In genomic region chr6:40714576-40715500, GRCh38 we compare ENCODE assay signal across 15 cellular contexts.
DNase-seq lines count a peak whose midpoint lies in the region; ATAC-seq, FAIRE-seq and TF ChIP-seq lines count a peak whose summit lies in the region.
"Had no signal": no experiment of that assay in that cellular context is flagged by ENCODE, and none has a peak within 500 bp of the region (broad histone marks: within the 10 kb centered on the region; RNA-seq: fewer than 3 reads in every experiment).

No MANE protein-coding gene starts in this region.

- in situ Hi-C loops in GM12878 (cut with MboI) = no loop called here

- H3K27me3 ChIP-seq in DOHH2 (ENCODE audit: control insufficient read depth, low read length) (no peaks in the 10 kb centered on the region), GM12878 (replicated peaks in 1 of 2; ENCODE audit: control insufficient read depth in 2 of 2, insufficient read depth in 2 of 2, low read length in 1 of 2) (no peaks in the 10 kb centered on the region; a peak in 2 of 4 replicates)
- H3K27me3 ChIP-seq: cardiac muscle cell, gastrocnemius medialis had no signal

- BruUV-seq in GM12878 (replicated peaks; lab: Mats Ljungman, UMichigan) = no TSS peak

- no peak overlapping the region for H3K9ac ChIP-seq in GM12878 (ENCODE audit: control insufficient read depth, insufficient read depth, low read length)

- H3K4me1 ChIP-seq in DOHH2 (ENCODE audit: control insufficient read depth, low read length) (peaks cover 94% of the 10 kb centered on the region), GM12878 (ENCODE audit: control insufficient read depth, insufficient read depth, low read length) (peaks cover 18% of the 10 kb centered on the region)
- H3K4me1 ChIP-seq: gastrocnemius medialis had no signal

- no peak for FAIRE-seq in GM12878 (lab: Jason Lieb, UNC)
- FAIRE-seq: islet of Langerhans had no signal

- H3K27ac ChIP-seq in DOHH2 (ENCODE audit: low read depth, low read length) = no peak overlapping the region
- no peak overlapping the region for H3K27ac ChIP-seq in GM12878 (ENCODE audit: control insufficient read depth, insufficient read depth)
- H3K27ac ChIP-seq: cardiac muscle cell, gastrocnemius medialis had no signal

- DNase-seq in NCI-H345 (lab: John Stamatoyannopoulos, UW) (peak; percentile 91), GM12878 (ENCODE audit: low read depth, low spot score) (no peak), omental fat pad (ENCODE audit: low spot score) (no peak), DMS 273 (lab: John Stamatoyannopoulos, UW; ENCODE audit: unreplicated experiment) (no peak), NCI-H524 (lab: John Stamatoyannopoulos, UW) (no peak)
- DNase-seq: activated naive CD4-positive, alpha-beta T cell; gastrocnemius medialis; GF-D8; H9; stimulated activated CD4-positive, alpha-beta T cell treated with anti-CD3 and anti-CD28 coated beads, Interleukin-2, amount 100 ng/mL, for 24 hours had no signal

- H3K9me3 ChIP-seq in DOHH2 (ENCODE audit: control insufficient read depth, insufficient read depth, low read length) (no peaks in the 10 kb centered on the region), GM12878 (replicated peaks; ENCODE audit: control insufficient read depth, insufficient read depth, low read length) (no peaks in the 10 kb centered on the region)
- H3K9me3 ChIP-seq: gastrocnemius medialis had no signal

- ATAC-seq in GM12878 (no peak), omental fat pad (ENCODE audit: low FRiP score) (peak; percentile 15), GM19455 (IDR thresholded peaks at IDR 0.05; ENCODE audit: unreplicated experiment) (no peak)
- ATAC-seq: gastrocnemius medialis, Right ventricle myocardium inferior had no signal

- H3K4me3 ChIP-seq in DOHH2 (ENCODE audit: low read length) (no peak overlapping the region), GM12878 (no peak overlapping the region)
- H3K4me3 ChIP-seq: cardiac muscle cell, gastrocnemius medialis had no signal

- TF ChIP-seq CTCF in DOHH2 (IDR thresholded peaks at IDR 0.05; ENCODE audit: low read depth, low read length, poor library complexity, severe bottlenecking) (no peak), GM12878 (IDR thresholded peaks at IDR 0.05 in 2 of 3, conservative IDR thresholded peaks at IDR 0.05 in 1 of 3; ENCODE audit: control insufficient read depth in 2 of 3, extremely low read depth in 1 of 3, insufficient read depth in 1 of 3, low read depth in 3 of 3, low read length in 3 of 3) (no peak), omental fat pad (IDR thresholded peaks at IDR 0.05) (no peak)

- TF ChIP-seq RAD21 in GM12878 (IDR thresholded peaks at IDR 0.05; ENCODE audit: insufficient read depth, low read depth, low read length) = no peak

- intact Hi-C loops in GM12878 (cut with micrococcal nuclease; ENCODE audit: unreplicated experiment) = no loop called here

- H4K20me1 ChIP-seq in DOHH2 (ENCODE audit: control insufficient read depth, insufficient read depth, low read depth, low read length) (no peaks in the 10 kb centered on the region), GM12878 (ENCODE audit: control insufficient read depth, insufficient read depth) (no peaks in the 10 kb centered on the region)

- CTCF ChIA-PET in GM12878 (lab: Yijun Ruan, JAX) = no interaction called here

- WGBS in GM12878 (ENCODE audit: insufficient coverage, insufficient replicate concordance, low lambda C conversion rate, missing lambda C conversion rate) = 35% methylated on average over 7 of the region's 7 CpGs

- no peaks in the 10 kb centered on the region for H3K36me3 ChIP-seq in DOHH2 (ENCODE audit: control insufficient read depth, low read length)
- no peaks in the 10 kb centered on the region for H3K36me3 ChIP-seq in GM12878 (ENCODE audit: control insufficient read depth in 2 of 2, insufficient read depth in 2 of 2, low read length in 1 of 2)
- H3K36me3 ChIP-seq: cardiac muscle cell, gastrocnemius medialis had no signal

- SMC1A ChIA-PET in GM12878 (lab: Charles Lee; ENCODE audit: uncharacterized antibody, unreplicated experiment) = no interaction called here

- peaks cover 4% of the 10 kb centered on the region; the same call in 1 of the 2 replicates for H3F3A ChIP-seq in DOHH2 (ENCODE audit: control insufficient read depth, insufficient read depth)

- POLR2A ChIA-PET in GM12878 (lab: Charles Lee) = no interaction called here

- no peak overlapping the region for H2AFZ ChIP-seq in GM12878 (ENCODE audit: control insufficient read depth, low read depth, low read length)

- TF ChIP-seq POLR2A in GM12878 (IDR thresholded peaks at IDR 0.05; ENCODE audit: low read depth, low read length) = no peak

- H3K9me2 ChIP-seq in DOHH2 (replicated peaks; ENCODE audit: control insufficient read depth, low read length) = no peaks in the 10 kb centered on the region

- peak overlapping the region; percentile 24; the same call in 1 of the 2 replicates for H3K4me2 ChIP-seq in DOHH2 (ENCODE audit: low read length)
- H3K4me2 ChIP-seq in GM12878 (ENCODE audit: control insufficient read depth, insufficient read depth) = no peak overlapping the region

- no peak for TF ChIP-seq EP300 in GM12878 (IDR thresholded peaks at IDR 0.05; ENCODE audit: borderline replicate concordance in 1 of 2, control insufficient read depth in 1 of 2, low read depth in 2 of 2, low read length in 2 of 2)

- RAD21 ChIA-PET in GM12878 (lab: Charles Lee; ENCODE audit: unreplicated experiment) = no interaction called here

- H3K79me2 ChIP-seq in DOHH2 (ENCODE audit: control insufficient read depth, low read length) = no peaks in the 10 kb centered on the region
- no peaks in the 10 kb centered on the region for H3K79me2 ChIP-seq in GM12878 (ENCODE audit: control insufficient read depth, insufficient read depth, low read length)

TF ChIP-seq in GM12878, 131 proteins besides CTCF, POLR2A, EP300 and RAD21:
- TF ChIP-seq SPI1 (IDR thresholded peaks at IDR 0.05; ENCODE audit: borderline replicate concordance, insufficient read depth, low read depth, low read length) (no peak), BCL3 (IDR thresholded peaks at IDR 0.05; ENCODE audit: borderline replicate concordance, insufficient read depth, low read depth, low read length, poor library complexity, severe bottlenecking) (peak; percentile 63), JUND (IDR thresholded peaks at IDR 0.05; ENCODE audit: low read depth, low read length) (no peak), MTA2 (IDR thresholded peaks at IDR 0.05; ENCODE audit: low read depth) (no peak), E4F1 (IDR thresholded peaks at IDR 0.05; ENCODE audit: borderline replicate concordance, partially characterized antibody) (no peak), ZNF384 (IDR thresholded peaks at IDR 0.05; ENCODE audit: borderline replicate concordance, low read depth, low read length) (no peak), PBX3 (IDR thresholded peaks at IDR 0.05; ENCODE audit: insufficient replicate concordance, low read depth, low read length) (peak; percentile 10), HCFC1 (IDR thresholded peaks at IDR 0.05; ENCODE audit: low read length) (no peak), MTA3 (IDR thresholded peaks at IDR 0.05; ENCODE audit: borderline replicate concordance, low read length) (no peak)
